In the genomic region with DNA sequence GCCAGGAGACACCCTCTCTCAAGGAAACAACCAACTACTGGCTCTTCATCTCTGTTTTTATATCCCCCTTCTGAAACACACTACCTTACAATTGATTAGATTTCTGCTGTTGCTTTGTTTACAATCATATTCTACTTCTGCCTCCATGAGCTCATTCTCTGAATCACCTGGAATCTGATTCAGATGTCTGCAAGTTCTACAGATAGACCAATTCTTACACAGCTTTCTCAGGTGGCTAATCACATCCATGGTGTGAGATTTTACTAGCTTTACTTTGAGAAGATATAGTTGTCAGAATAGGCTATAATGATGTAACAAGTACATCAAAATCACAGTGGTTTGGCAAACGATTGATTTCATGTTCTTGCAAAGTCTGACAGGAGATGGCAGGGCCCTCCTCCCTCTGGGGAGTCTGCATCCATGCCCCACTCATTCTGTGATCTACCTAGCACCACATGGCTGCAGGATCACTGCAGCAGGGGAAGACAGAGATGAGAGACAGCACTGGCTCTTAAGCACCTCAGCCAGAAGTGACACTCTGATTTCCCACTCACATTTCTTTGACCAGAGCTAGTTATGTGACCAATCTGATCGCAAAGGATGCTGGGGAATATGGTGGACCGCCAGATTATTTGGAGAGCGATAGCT, we compare ENCODE assay signal across 27 cellular contexts.
DNase-seq lines count a peak whose midpoint lies in the region; ATAC-seq lines count a peak whose summit lies in the region.
"Had no signal": no experiment of that assay in that cellular context is flagged by ENCODE, and none has a peak within 500 bp of the region (broad histone marks: within the 10 kb centered on the region; RNA-seq: fewer than 3 reads in every experiment).

No MANE protein-coding gene starts in this region.

- H3K27me3 Mint-ChIP-seq in stimulated activated naive CD8-positive, alpha-beta T cell treated with anti-CD3 and anti-CD28 coated beads, Interleukin-15, amount 100 ng/mL, for 72 hours: no peaks in the 10 kb centered on the region
- H3K27me3 Mint-ChIP-seq: activated naive CD4-positive, alpha-beta T cell treated with anti-CD3 and anti-CD28 coated beads, Interleukin-2, amount 50 U/mL, for 24 hours had no signal

- DNase-seq in activated CD4-positive, CD25-positive, alpha-beta regulatory T cell treated with anti-CD3 and anti-CD28 coated beads, Interleukin-2, amount 50 U/mL, for 72 hours: no peak
- no peak for DNase-seq in stimulated activated naive CD8-positive, alpha-beta T cell treated with anti-CD3 and anti-CD28 coated beads, Interleukin-15, amount 100 ng/mL, for 72 hours
- DNase-seq in stimulated activated naive CD8-positive, alpha-beta T cell treated with anti-CD3 and anti-CD28 coated beads, Interleukin-15, Interleukin-2, amounts not matched to agents 100 U/mL and 50 U/mL, for 24 hours: no peak
- DNase-seq in epithelial cell of prostate (ENCODE audit: low read depth, low spot score) (no peak), SIG-M5 treated with dmso at 0.1 percent for 504 hours (lab: John Stamatoyannopoulos, UW; ENCODE audit: unreplicated experiment) (no peak), sciatic nerve (ENCODE audit: low spot score) (no peak)
- DNase-seq: activated CD4-positive, alpha-beta T cell treated with anti-CD3 and anti-CD28 coated beads for 48 hours; aorta; C1 segment of cervical spinal cord; DMS 273 treated with DMSO at 0.1 percent for 48 hours; HFFc6; hippocampal formation; left colon; MV-4-11; NCI-H146; NCI-H345; nephron progenitor cell; Peyer's patch; SHP77 treated with DMSO at 0.1 percent for 48 hours; stimulated activated naive CD4-positive, alpha-beta T cell had no signal

- peak; percentile 64 to 71 for ATAC-seq in activated CD4-positive, CD25-positive, alpha-beta regulatory T cell treated with anti-CD3 and anti-CD28 coated beads, Interleukin-2, amount 50 U/mL, for 24 hours
- peak; percentile 69 for ATAC-seq in stimulated activated naive CD8-positive, alpha-beta T cell treated with anti-CD3 and anti-CD28 coated beads, Interleukin-15, amount 100 ng/mL, for 72 hours
- no peak for ATAC-seq in stimulated activated naive CD8-positive, alpha-beta T cell treated with anti-CD3 and anti-CD28 coated beads, Interleukin-15, Interleukin-2, amounts not matched to agents 100 U/mL and 50 U/mL, for 24 hours
- ATAC-seq in sciatic nerve (no peak), GM19467 (IDR thresholded peaks at IDR 0.05; ENCODE audit: unreplicated experiment) (no peak)
- ATAC-seq: GM23338, left colon had no signal

- no peak overlapping the region for H3K4me3 Mint-ChIP-seq in stimulated activated naive CD8-positive, alpha-beta T cell treated with anti-CD3 and anti-CD28 coated beads, Interleukin-15, amount 100 ng/mL, for 72 hours
- H3K4me3 Mint-ChIP-seq: activated naive CD4-positive, alpha-beta T cell treated with anti-CD3 and anti-CD28 coated beads, Interleukin-2, amount 50 U/mL, for 24 hours; GM23338; HFFc6; nephron progenitor cell had no signal

- H3K27ac ChIP-seq in epithelial cell of prostate: peak overlapping the region; percentile 49
- H3K27ac ChIP-seq: 22Rv1, cardiac muscle cell, Peyer's patch had no signal

- peak overlapping the region in 1 of 2 donors; percentile 38 for H3K27ac Mint-ChIP-seq in stimulated activated naive CD8-positive, alpha-beta T cell treated with anti-CD3 and anti-CD28 coated beads, Interleukin-15, amount 100 ng/mL, for 72 hours
- H3K27ac Mint-ChIP-seq: activated naive CD4-positive, alpha-beta T cell treated with anti-CD3 and anti-CD28 coated beads, Interleukin-2, amount 50 U/mL, for 24 hours; GM23338; HFFc6; nephron progenitor cell had no signal

- H3K4me1 Mint-ChIP-seq in stimulated activated naive CD8-positive, alpha-beta T cell treated with anti-CD3 and anti-CD28 coated beads, Interleukin-15, amount 100 ng/mL, for 72 hours: peaks cover 21% of the 10 kb centered on the region
- H3K4me1 Mint-ChIP-seq: GM23338, nephron progenitor cell had no signal

- intact Hi-C loops in sciatic nerve (cut with DNase I): no loop called here

- H3K9me3 Mint-ChIP-seq in stimulated activated naive CD8-positive, alpha-beta T cell treated with anti-CD3 and anti-CD28 coated beads, Interleukin-15, amount 100 ng/mL, for 72 hours: peaks cover 1 to 13% of the 10 kb centered on the region in 2 donors
- H3K9me3 Mint-ChIP-seq: activated naive CD4-positive, alpha-beta T cell treated with anti-CD3 and anti-CD28 coated beads, Interleukin-2, amount 50 U/mL, for 24 hours; HFFc6; IgD-negative memory B cell had no signal

Comparison
In these comparisons a context has a peak if more than half of its experiments do, and no peak if none do; other contexts are left out.
1. ATAC-seq: peak in activated CD4-positive, CD25-positive, alpha-beta regulatory T cell treated with anti-CD3 and anti-CD28 coated beads, Interleukin-2, amount 50 U/mL, for 24 hours (2 of 2) and stimulated activated naive CD8-positive, alpha-beta T cell treated with anti-CD3 and anti-CD28 coated beads, Interleukin-15, amount 100 ng/mL, for 72 hours (single experiment); none in stimulated activated naive CD8-positive, alpha-beta T cell treated with anti-CD3 and anti-CD28 coated beads, Interleukin-15, Interleukin-2, amounts not matched to agents 100 U/mL and 50 U/mL, for 24 hours (single experiment), sciatic nerve (single experiment) and GM19467 (single experiment).